ENCODE assay signal across 1 cellular context in genomic region chr2:113166187-113166645, GRCh38.
TF ChIP-seq lines count a peak whose summit lies in the region.

No MANE protein-coding gene starts in this region.

TF ChIP-seq in HepG2, 621 proteins besides CTCF, POLR2A, EP300 and RAD21 (continued from another document and continues in another):
- TF ChIP-seq ZBTB34 (CRISPR knock-in tag; IDR thresholded peaks at IDR 0.05) (0 out of 2 replicates have a peak, but pooled peaks have one; percentile 17), ZKSCAN8 (CRISPR knock-in tag; IDR thresholded peaks at IDR 0.05; ENCODE audit: borderline replicate concordance) (0 out of 2 replicates have a peak, but pooled peaks have one; percentile 47), HDAC2 (CRISPR knock-in tag; IDR thresholded peaks at IDR 0.05) (peak; percentile 53), BCL6 (CRISPR knock-in tag; IDR thresholded peaks at IDR 0.05) (0 out of 2 replicates have a peak, but pooled peaks have one; percentile 39), MYNN (CRISPR knock-in tag; IDR thresholded peaks at IDR 0.05; ENCODE audit: low read depth) (no peak), NFIC (IDR thresholded peaks at IDR 0.05; ENCODE audit: low read length) (peak; percentile 39; the same call in 1 of the 2 replicates), FOXP1 (IDR thresholded peaks at IDR 0.05) (no peak), FOXP1 (CRISPR knock-in tag; IDR thresholded peaks at IDR 0.05) (peak; percentile 86), ZSCAN5A (CRISPR knock-in tag; IDR thresholded peaks at IDR 0.05; ENCODE audit: borderline replicate concordance) (no peak), SIX1 (CRISPR knock-in tag; IDR thresholded peaks at IDR 0.05; ENCODE audit: borderline replicate concordance) (peak; percentile 64; the same call in 1 of the 2 replicates), FOXM1 (CRISPR knock-in tag; IDR thresholded peaks at IDR 0.05) (no peak), ELF1 (CRISPR knock-in tag; IDR thresholded peaks at IDR 0.05) (no peak), RARA (CRISPR knock-in tag; IDR thresholded peaks at IDR 0.05) (peak; percentile 87), KDM6A (CRISPR knock-in tag; IDR thresholded peaks at IDR 0.05; ENCODE audit: low read depth) (0 out of 2 replicates have a peak, but pooled peaks have one; percentile 36), PAXIP1 (CRISPR knock-in tag; conservative IDR thresholded peaks at IDR 0.05) (peak; percentile 79), NCOR1 (IDR thresholded peaks at IDR 0.05; ENCODE audit: borderline replicate concordance, low read length) (peak; percentile 34; the same call in 1 of the 2 replicates), TBL1XR1 (IDR thresholded peaks at IDR 0.05; ENCODE audit: borderline replicate concordance, low read length, partially characterized antibody) (peak; percentile 57), TSC22D2 (CRISPR knock-in tag; IDR thresholded peaks at IDR 0.05; ENCODE audit: borderline replicate concordance) (no peak), GATAD2A (CRISPR knock-in tag; IDR thresholded peaks at IDR 0.05) (peak; percentile 78), ZNF460 (CRISPR knock-in tag; IDR thresholded peaks at IDR 0.05; ENCODE audit: borderline replicate concordance) (peak; percentile 60; the same call in 1 of the 2 replicates), CREM (IDR thresholded peaks at IDR 0.05) (peak; percentile 54), CREM (CRISPR knock-in tag; IDR thresholded peaks at IDR 0.05) (no peak), ZNF629 (CRISPR knock-in tag; conservative IDR thresholded peaks at IDR 0.05) (0 out of 2 replicates have a peak, but pooled peaks have one; percentile 17), ATF4 (CRISPR knock-in tag; IDR thresholded peaks at IDR 0.05) (peak in 1 of 2 experiments; percentile 51; a peak in 1 of 4 replicates), TAF1 (CRISPR knock-in tag; IDR thresholded peaks at IDR 0.05) (no peak), GABPB1 (CRISPR knock-in tag; IDR thresholded peaks at IDR 0.05) (no peak), SAP130 (CRISPR knock-in tag; IDR thresholded peaks at IDR 0.05; ENCODE audit: low read depth) (peak; percentile 30; the same call in 1 of the 2 replicates), SOX13 (IDR thresholded peaks at IDR 0.05) (no peak), SOX13 (CRISPR knock-in tag; conservative IDR thresholded peaks at IDR 0.05 in 1 of 2, IDR thresholded peaks at IDR 0.05 in 1 of 2) (peak in 1 of 2 experiments; percentile 73; a peak in 1 of 4 replicates), FOXA3 (CRISPR knock-in tag; IDR thresholded peaks at IDR 0.05) (no peak; the same call in none of the 2 replicates), RNF219 (CRISPR knock-in tag; IDR thresholded peaks at IDR 0.05) (no peak), SKI (IDR thresholded peaks at IDR 0.05; ENCODE audit: partially characterized antibody) (peak; percentile 31), FOSL2 (CRISPR knock-in tag; IDR thresholded peaks at IDR 0.05) (peak; percentile 37; the same call in 1 of the 2 replicates), KDM1A (CRISPR knock-in tag; IDR thresholded peaks at IDR 0.05) (peak; percentile 8; the same call in 1 of the 2 replicates), HOXA3 (CRISPR knock-in tag; IDR thresholded peaks at IDR 0.05) (peak; percentile 24; the same call in 1 of the 2 replicates), ARID5B (CRISPR knock-in tag; IDR thresholded peaks at IDR 0.05) (peak; percentile 77), ZNF589 (CRISPR knock-in tag; conservative IDR thresholded peaks at IDR 0.05) (no peak), ZFP36L2 (CRISPR knock-in tag; IDR thresholded peaks at IDR 0.05) (no peak), ZNF644 (CRISPR knock-in tag; IDR thresholded peaks at IDR 0.05; ENCODE audit: low read depth) (0 out of 2 replicates have a peak, but pooled peaks have one; percentile 7), FOXP4 (CRISPR knock-in tag; IDR thresholded peaks at IDR 0.05) (peak; percentile 66), EEA1 (CRISPR knock-in tag; IDR thresholded peaks at IDR 0.05; ENCODE audit: borderline replicate concordance) (no peak), ARID3A (IDR thresholded peaks at IDR 0.05; ENCODE audit: low read depth, low read length) (peak; percentile 50; the same call in 1 of the 2 replicates), SALL1 (CRISPR knock-in tag; IDR thresholded peaks at IDR 0.05) (peak; percentile 86)
